In the genomic region with DNA sequence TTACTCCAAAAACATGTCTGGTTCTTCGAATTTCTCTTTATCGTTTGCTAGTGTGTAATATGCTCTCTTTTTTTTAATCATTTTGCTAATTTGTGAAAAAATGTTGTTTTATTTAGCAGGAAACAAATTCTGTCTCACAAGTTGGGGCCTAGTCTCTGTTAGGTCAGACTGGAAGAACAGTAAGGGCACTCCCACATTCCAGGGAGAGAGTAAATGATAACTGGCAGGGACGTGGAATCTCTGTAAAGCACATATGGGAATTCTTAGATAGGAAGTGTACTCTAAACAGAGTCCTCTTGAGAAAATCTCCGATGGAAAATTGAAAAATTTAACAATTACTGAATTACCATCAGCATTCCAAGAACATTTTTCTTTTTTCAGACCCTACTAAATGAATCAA, we compare ENCODE assay signal across 19 cellular contexts. TPM values are rescaled to one million over a fixed set of nuclear protein-coding genes. Genes with fewer than 3 reads are reported as not detected.
DNase-seq lines count a peak whose midpoint lies in the region; ATAC-seq and TF ChIP-seq lines count a peak whose summit lies in the region.
"Had no signal": no experiment of that assay in that cellular context is flagged by ENCODE, and none has a peak within 500 bp of the region (broad histone marks: within the 10 kb centered on the region; RNA-seq: fewer than 3 reads in every experiment).

No MANE protein-coding gene starts in this region.

- WGBS in IMR-90 (ENCODE audit: extremely low coverage in 2 of 2, insufficient read length in 1 of 2), 2 experiments = no CpG with 5 or more reads among the region's 4 CpGs
- 46 to 51% methylated on average over 4 of the region's 4 CpGs for WGBS in testis, 2 donors

- no peak overlapping the region for H2AFZ ChIP-seq in IMR-90 (replicated peaks; ENCODE audit: low read length, poor library complexity)
- H2AFZ ChIP-seq: PC-9 had no signal

- no peak overlapping the region for H2BK120ac ChIP-seq in IMR-90 (ENCODE audit: low read depth, low read length)

- H3K18ac ChIP-seq in IMR-90 (ENCODE audit: low read depth, low read length) = no peak overlapping the region; the same call in 1 of the 2 replicates

- dilution Hi-C loops in IMR-90 (cut with HindIII; ENCODE audit: low sequenced_read_pairs, unreplicated experiment) = no loop called here

- no peak overlapping the region for H3K23ac ChIP-seq in IMR-90 (ENCODE audit: low read depth, low read length)

- H3K4me1 ChIP-seq in IMR-90 (ENCODE audit: control insufficient read depth, insufficient read depth, low read length) (no peaks in the 10 kb centered on the region), testis (no peaks in the 10 kb centered on the region)

- no TSS peak for BruUV-seq in IMR-90 (replicated peaks; lab: Mats Ljungman, UMichigan)

- no peak overlapping the region for H3K4me3 Mint-ChIP-seq in mesothelial cell of epicardium
- H3K4me3 Mint-ChIP-seq: CD14-positive monocyte had no signal

- 0 out of 4 replicates have a peak overlapping the region, but pooled peaks of 1 of the 2 experiments have one; percentile 58 for H4K8ac ChIP-seq in IMR-90 (ENCODE audit: low read depth in 2 of 2, low read length in 2 of 2)

- no peak overlapping the region for H2AK5ac ChIP-seq in IMR-90 (ENCODE audit: low read depth, low read length)

- no peaks in the 10 kb centered on the region for H3K36me3 ChIP-seq in IMR-90 (ENCODE audit: control insufficient read depth, insufficient read depth, low read length)
- no peaks in the 10 kb centered on the region for H3K36me3 ChIP-seq in testis (ENCODE audit: low read depth, missing control alignments)

- no peak overlapping the region for H3K4ac ChIP-seq in IMR-90 (ENCODE audit: low read depth, low read length)

- no peaks in the 10 kb centered on the region for H3K9me3 ChIP-seq in IMR-90 (ENCODE audit: control insufficient read depth, insufficient read depth, low read length)
- no peaks in the 10 kb centered on the region for H3K9me3 ChIP-seq in testis

- CTCF ChIA-PET in IMR-90 (lab: Yijun Ruan, JAX) = no interaction called here

- H3K27me3 ChIP-seq in IMR-90 (ENCODE audit: control insufficient read depth, insufficient read depth, low read length) (no peaks in the 10 kb centered on the region), testis (no peaks in the 10 kb centered on the region)

- peak overlapping the region; percentile 79 for H3K27ac Mint-ChIP-seq in mesothelial cell of epicardium
- H3K27ac Mint-ChIP-seq: CD14-positive monocyte had no signal

- TF ChIP-seq CTCF in AG10803 (conservative IDR thresholded peaks at IDR 0.05; ENCODE audit: low read length) (no peak), IMR-90 (conservative IDR thresholded peaks at IDR 0.05; ENCODE audit: low read depth, low read length) (no peak), mesothelial cell of epicardium (IDR thresholded peaks at IDR 0.05; ENCODE audit: unreplicated experiment) (no peak), testis (IDR thresholded peaks at IDR 0.05) (no peak)

- H3K4me2 ChIP-seq in IMR-90 (ENCODE audit: low read depth, low read length) = no peak overlapping the region
- H3K4me2 ChIP-seq: PC-9 had no signal

- H2BK5ac ChIP-seq in IMR-90 (ENCODE audit: low read depth, low read length, poor library complexity, severe bottlenecking) = no peak overlapping the region

- in situ Hi-C loops in IMR-90 (cut with MboI; ENCODE audit: low sequenced_read_pairs) = no loop called here

- H3K56ac ChIP-seq in IMR-90 (ENCODE audit: extremely low read depth, insufficient read depth, low read length) = no peak overlapping the region

- H3K4me3 ChIP-seq in AG10803 (ENCODE audit: low read length) = no peak overlapping the region
- no peak overlapping the region for H3K4me3 ChIP-seq in IMR-90 (ENCODE audit: insufficient read depth, low read depth, low read length)
- H3K4me3 ChIP-seq in testis = no peak overlapping the region
- H3K4me3 ChIP-seq: PC-9 had no signal

- POLR2A ChIA-PET in IMR-90 (lab: Charles Lee; ENCODE audit: unreplicated experiment) = no interaction called here

- no peak for TF ChIP-seq RAD21 in IMR-90 (IDR thresholded peaks at IDR 0.05; ENCODE audit: low read length)

- peak; percentile 65 for ATAC-seq in IMR-90 (ENCODE audit: low read depth)
- ATAC-seq: HCT116 had no signal

- no peaks in the 10 kb centered on the region for H3K36me3 Mint-ChIP-seq in mesothelial cell of epicardium
- H3K36me3 Mint-ChIP-seq: CD14-positive monocyte had no signal

- no peak overlapping the region for H3K9ac ChIP-seq in IMR-90 (ENCODE audit: low read depth, low read length)

- H4K5ac ChIP-seq in IMR-90 (ENCODE audit: low read depth, low read length) = no peak overlapping the region; the same call in 1 of the 2 replicates

- no peaks in the 10 kb centered on the region for H3K79me1 ChIP-seq in IMR-90 (ENCODE audit: low read depth in 1 of 2, low read length in 2 of 2)

- no peaks in the 10 kb centered on the region for H3K9me1 ChIP-seq in IMR-90 (ENCODE audit: insufficient read depth, low read length)

- intact Hi-C loops in IMR-90 (cut with micrococcal nuclease) = no loop called here
- intact Hi-C loops in testis (cut with DNase I; ENCODE audit: low total_unique reads) = no loop called here

- no peak overlapping the region for H2BK15ac ChIP-seq in IMR-90 (ENCODE audit: low read depth, low read length)

- no peaks in the 10 kb centered on the region for H4K20me1 ChIP-seq in IMR-90 (ENCODE audit: insufficient read depth, low read length)

- H3K14ac ChIP-seq in IMR-90 (replicated peaks; ENCODE audit: low read depth, low read length) = no peak overlapping the region

- DNase-seq in AG10803 (ENCODE audit: low read depth) = peak; percentile 31
- no peak for DNase-seq in IMR-90
- peak; percentile 50 for DNase-seq in fibroblast of peridontal ligament (ENCODE audit: extremely low read depth)
- DNase-seq in mesothelial cell of epicardium (ENCODE audit: low spot score in 2 of 2, unreplicated experiment in 2 of 2) = no peak
- no peak for DNase-seq in testis
- DNase-seq in effector CD8-positive, alpha-beta T cell (lab: John Stamatoyannopoulos, UW) = no peak
- no peak for DNase-seq in retina
- no peak for DNase-seq in UCSD-AML1 (lab: John Stamatoyannopoulos, UW; ENCODE audit: unreplicated experiment)
- DNase-seq: 8988T, COR-L47, DMS53, NCI-H1048, NCI-H146, NCI-H2227 treated with DMSO at 0.1 percent for 48 hours, NCI-H69, PC-9 had no signal

- no peaks in the 10 kb centered on the region for H3K27me3 Mint-ChIP-seq in mesothelial cell of epicardium (ENCODE audit: low read depth)

- H4K91ac ChIP-seq in IMR-90 (ENCODE audit: insufficient read depth, low read depth, low read length) = no peak overlapping the region

- no peak overlapping the region for H2BK20ac ChIP-seq in IMR-90 (ENCODE audit: low read depth, low read length)

- H2AK9ac ChIP-seq in IMR-90 (replicated peaks; ENCODE audit: low read depth, low read length, poor library complexity) = no peak overlapping the region

- H3K9me3 Mint-ChIP-seq in mesothelial cell of epicardium = no peaks in the 10 kb centered on the region
- H3K9me3 Mint-ChIP-seq: CD14-positive monocyte had no signal

- peaks cover 4% of the 10 kb centered on the region for H3K4me1 Mint-ChIP-seq in mesothelial cell of epicardium
- H3K4me1 Mint-ChIP-seq: CD14-positive monocyte had no signal

- H3K27ac ChIP-seq in IMR-90 (ENCODE audit: insufficient read depth, low read length) (no peak overlapping the region), testis (no peak overlapping the region)
- H3K27ac ChIP-seq: PC-9 had no signal

- no peak for TF ChIP-seq POLR2A in IMR-90 (IDR thresholded peaks at IDR 0.05; ENCODE audit: low read depth, low read length)
- TF ChIP-seq POLR2A in testis (IDR thresholded peaks at IDR 0.05) = no peak

TF ChIP-seq in IMR-90, 13 proteins besides CTCF, POLR2A, EP300 and RAD21 (continues in another document):
- TF ChIP-seq RCOR1 (IDR thresholded peaks at IDR 0.05; ENCODE audit: insufficient replicate concordance, low read length) = no peak
- TF ChIP-seq, protein P1, sequence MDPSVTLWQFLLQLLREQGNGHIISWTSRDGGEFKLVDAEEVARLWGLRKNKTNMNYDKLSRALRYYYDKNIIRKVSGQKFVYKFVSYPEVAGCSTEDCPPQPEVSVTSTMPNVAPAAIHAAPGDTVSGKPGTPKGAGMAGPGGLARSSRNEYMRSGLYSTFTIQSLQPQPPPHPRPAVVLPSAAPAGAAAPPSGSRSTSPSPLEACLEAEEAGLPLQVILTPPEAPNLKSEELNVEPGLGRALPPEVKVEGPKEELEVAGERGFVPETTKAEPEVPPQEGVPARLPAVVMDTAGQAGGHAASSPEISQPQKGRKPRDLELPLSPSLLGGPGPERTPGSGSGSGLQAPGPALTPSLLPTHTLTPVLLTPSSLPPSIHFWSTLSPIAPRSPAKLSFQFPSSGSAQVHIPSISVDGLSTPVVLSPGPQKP (IDR thresholded peaks at IDR 0.05; ENCODE audit: borderline replicate concordance, low read depth, low read length) = no peak
- no peak for TF ChIP-seq NFE2L2 (IDR thresholded peaks at IDR 0.05; ENCODE audit: low read depth, low read length)
- no peak for TF ChIP-seq CEBPB (IDR thresholded peaks at IDR 0.05; ENCODE audit: low read depth, low read length)
- TF ChIP-seq MAZ (IDR thresholded peaks at IDR 0.05; ENCODE audit: borderline replicate concordance, low read depth, low read length) = no peak
- no peak for TF ChIP-seq RFX5 (IDR thresholded peaks at IDR 0.05; ENCODE audit: low read depth, low read length)
- no peak for TF ChIP-seq FOS (IDR thresholded peaks at IDR 0.05; ENCODE audit: low read depth, low read length)
- TF ChIP-seq BHLHE40 (IDR thresholded peaks at IDR 0.05; ENCODE audit: low read depth, low read length) = no peak
- no peak for TF ChIP-seq SMC3 (IDR thresholded peaks at IDR 0.05; ENCODE audit: low read depth, low read length)
- TF ChIP-seq MAFK (IDR thresholded peaks at IDR 0.05; ENCODE audit: low read depth, low read length) = no peak
- no peak for TF ChIP-seq CHD1 (IDR thresholded peaks at IDR 0.05; ENCODE audit: low read depth, low read length)

RNA-seq across cellular contexts. Expression of gene CCDC28A, which starts 16.4 kb away (rescaled TPM):
- total RNA-seq in IMR-90 (2012; rRNA removed) (6.8 and 8.9 TPM in 2 replicates), mesothelial cell of epicardium (12.7 to 15.0 TPM (median 13.3 TPM) in 3 replicates), testis (10 to 100 TPM; 30.3 to 35.0 TPM)
- polyA plus RNA-seq in IMR-90 (2012; rRNA removed) (6.4 and 8.0 TPM in 2 replicates), testis (ENCODE audit: insufficient read depth, low read depth, low replicate concordance) (36.4 TPM)
- 2.1 and 3.1 TPM in 2 replicates for polyA plus RNA-seq in IMR-90 (2012; cell fraction: cytosol; rRNA removed)
- polyA plus RNA-seq in IMR-90 (2012; cell fraction: nucleus; rRNA removed; ENCODE audit: low replicate concordance) = 0.92 and 7.8 TPM in 2 replicates

RNA-seq across cellular contexts. Expression of gene ECT2L, which starts 38.8 kb away (rescaled TPM):
- total RNA-seq in IMR-90 (2012; rRNA removed) = not detected in 2 replicates
- not detected in 2 replicates for polyA plus RNA-seq in IMR-90 (2012; rRNA removed)
- polyA plus RNA-seq in IMR-90 (2012; cell fraction: cytosol; rRNA removed) = not detected in 2 replicates
- 0.05 TPM in 1 of 2 replicates, not detected in the other for polyA plus RNA-seq in IMR-90 (2012; cell fraction: nucleus; rRNA removed; ENCODE audit: low replicate concordance)
- 0.14 to 0.40 TPM (median 0.40 TPM) in 3 replicates for total RNA-seq in mesothelial cell of epicardium
- under 1 TPM; 0.16 to 0.19 TPM for total RNA-seq in testis
- 1.6 TPM for polyA plus RNA-seq in testis (ENCODE audit: insufficient read depth, low read depth, low replicate concordance)
- total RNA-seq: HT-29, PC-9 had no signal
- polyA plus RNA-seq: CD14-positive monocyte had no signal

Comparison
In these comparisons a context has a peak if more than half of its experiments do, and no peak if none do; other contexts are left out.
1. DNase-seq: peak in AG10803 (single experiment) and fibroblast of peridontal ligament (single experiment); none in IMR-90 (single experiment), mesothelial cell of epicardium (0 of 2), testis (single experiment), effector CD8-positive, alpha-beta T cell (single experiment), retina (single experiment) and UCSD-AML1 (single experiment).